ENCODE assay signal across 7 cellular contexts in genomic region chr6:2765896-2766766, GRCh38. TPM values are rescaled to one million over a fixed set of nuclear protein-coding genes. Genes with fewer than 3 reads are reported as not detected.
DNase-seq lines count a peak whose midpoint lies in the region; ATAC-seq, FAIRE-seq and TF ChIP-seq lines count a peak whose summit lies in the region.

No MANE protein-coding gene starts in this region.

- TF ChIP-seq CTCF in transverse colon (IDR thresholded peaks at IDR 0.05): no peak

- WGBS in transverse colon (ENCODE audit: low coverage in 1 of 2), 2 donors: 0% methylated on average over 3 to 62 of the region's 91 CpGs

- peaks cover 56% of the 10 kb centered on the region for H3K79me2 ChIP-seq in Karpas-422 (ENCODE audit: low read length)

- peak overlapping the region; percentile 79 for H3K27ac Mint-ChIP-seq in activated CD4-positive, alpha-beta memory T cell treated with anti-CD3 and anti-CD28 coated beads for 36 hours
- H3K27ac Mint-ChIP-seq in naive thymus-derived CD8-positive, alpha-beta T cell: peak overlapping the region; percentile 54 to 98 (median 90)

- TF ChIP-seq POLR2A in GM12891 (IDR thresholded peaks at IDR 0.05; ENCODE audit: low read depth, low read length) (no peak), erythroblast (IDR thresholded peaks at IDR 0.05; ENCODE audit: low read length) (no peak), transverse colon (IDR thresholded peaks at IDR 0.05) (no peak)

- peak; percentile 65 for FAIRE-seq in GM12891 (lab: Jason Lieb, UNC)

- in situ Hi-C loops in transverse colon (cut with MboI; ENCODE audit: low pct_ligation_motif_present in 1 of 4, low pct_unique_long_range_greater_than_20kb in 1 of 4, low sequenced_read_pairs in 3 of 4): no loop called here

- POLR2A ChIA-PET in activated CD4-positive, alpha-beta memory T cell treated with anti-CD3 and anti-CD28 coated beads for 36 hours (lab: Charles Lee): interaction anchor here (0.8 to 3.5 kb wide), 6 partner anchors 8 to 257 kb away, joined by 3 to 13 read pairs (median 4); partner anchors contain the start of gene SERPINB1
- POLR2A ChIA-PET in naive thymus-derived CD8-positive, alpha-beta T cell (lab: Charles Lee): interaction anchor here (0.5 to 4.4 kb wide), 29 partner anchors 8 to 1369 kb away, joined by 3 to 38 read pairs (median 4); partner anchors contain the start of genes BPHL, ECI2, MYLK4 and NQO2

- no peaks in the 10 kb centered on the region for H3K9me3 ChIP-seq in Karpas-422 (ENCODE audit: low read length)
- H3K9me3 ChIP-seq in transverse colon: no peaks in the 10 kb centered on the region

- H2AFZ ChIP-seq in Karpas-422 (ENCODE audit: low read length): 0 out of 2 replicates have a peak overlapping the region, but pooled peaks have one; percentile 57

- H3K27me3 Mint-ChIP-seq in activated CD4-positive, alpha-beta memory T cell treated with anti-CD3 and anti-CD28 coated beads for 36 hours: no peaks in the 10 kb centered on the region
- H3K27me3 Mint-ChIP-seq in naive thymus-derived CD8-positive, alpha-beta T cell: no peaks in the 10 kb centered on the region

- H3K9ac ChIP-seq in Karpas-422 (ENCODE audit: low read length): peak overlapping the region; percentile 97

- peak; percentile 9 for ATAC-seq in GM21723 (IDR thresholded peaks at IDR 0.05; ENCODE audit: unreplicated experiment)
- ATAC-seq in naive thymus-derived CD8-positive, alpha-beta T cell: no peak

- H3K4me1 Mint-ChIP-seq in activated CD4-positive, alpha-beta memory T cell treated with anti-CD3 and anti-CD28 coated beads for 36 hours (ENCODE audit: low read depth): peaks cover 42% of the 10 kb centered on the region
- H3K4me1 Mint-ChIP-seq in naive thymus-derived CD8-positive, alpha-beta T cell: peaks cover 22 to 56% (median 51%) of the 10 kb centered on the region in 4 donors

- peaks cover 34% of the 10 kb centered on the region for H3K4me1 ChIP-seq in Karpas-422 (ENCODE audit: low read length)
- peaks cover 26 to 50% (median 34%) of the 10 kb centered on the region in 4 donors for H3K4me1 ChIP-seq in transverse colon

- H3K36me3 ChIP-seq in Karpas-422 (ENCODE audit: insufficient read depth, low read length): peaks cover 28% of the 10 kb centered on the region; the same call in 1 of the 2 replicates
- peaks cover 0 to 5% (median under 1%) of the 10 kb centered on the region in 4 donors for H3K36me3 ChIP-seq in transverse colon

- H3K4me3 ChIP-seq in Karpas-422 (ENCODE audit: low read length) (peak overlapping the region; percentile 99), transverse colon (peak overlapping the region; percentile 59 to 96 (median 74))

- no peaks in the 10 kb centered on the region for H3K9me3 Mint-ChIP-seq in activated CD4-positive, alpha-beta memory T cell treated with anti-CD3 and anti-CD28 coated beads for 36 hours
- H3K9me3 Mint-ChIP-seq in naive thymus-derived CD8-positive, alpha-beta T cell: no peaks in the 10 kb centered on the region

- peak overlapping the region; percentile 100 for H3K4me2 ChIP-seq in Karpas-422 (ENCODE audit: low read depth, low read length, poor library complexity, severe bottlenecking)

- no peak for TF ChIP-seq EP300 in transverse colon (IDR thresholded peaks at IDR 0.05; ENCODE audit: low read depth)

- CTCF ChIA-PET in activated CD4-positive, alpha-beta memory T cell treated with anti-CD3 and anti-CD28 coated beads for 36 hours (lab: Charles Lee): interaction anchor here (0.6 to 2.7 kb wide), 16 partner anchors 9 to 224 kb away, joined by 3 to 13 read pairs (median 4); partner anchors contain the start of genes MYLK4 and SERPINB1

- peaks cover 39% of the 10 kb centered on the region for H4K20me1 ChIP-seq in Karpas-422 (ENCODE audit: insufficient read depth, low read depth, low read length)

- H3K27ac ChIP-seq in Karpas-422 (ENCODE audit: low read length) (peak overlapping the region; percentile 70), transverse colon (peak overlapping the region; percentile 94 to 100 (median 98))

- intact Hi-C loops in activated CD4-positive, alpha-beta memory T cell treated with anti-CD3 and anti-CD28 coated beads for 36 hours (cut with micrococcal nuclease): loop anchor here (1.0 to 10.0 kb wide), 7 partner anchors 27 to 1369 kb away; partner anchors contain the start of genes ECI2, RIPK1, SERPINB1 and SERPINB9
- intact Hi-C loops in transverse colon (cut with DNase I; ENCODE audit: low total_unique reads): no loop called here

- DNase-seq in GM12891 (ENCODE audit: insufficient read length, low spot score) (peak; percentile 49), Karpas-422 (peak; percentile 73), erythroblast (lab: John Stamatoyannopoulos, UW) (peak; percentile 82 to 87), transverse colon (peak; percentile 56)
- DNase-seq in activated CD4-positive, alpha-beta memory T cell treated with anti-CD3 and anti-CD28 coated beads for 36 hours: peak; percentile 55
- peak in 2 of 10 donors; percentile 32 to 63 for DNase-seq in naive thymus-derived CD8-positive, alpha-beta T cell

- H3K4me3 Mint-ChIP-seq in activated CD4-positive, alpha-beta memory T cell treated with anti-CD3 and anti-CD28 coated beads for 36 hours: peak overlapping the region; percentile 92
- H3K4me3 Mint-ChIP-seq in naive thymus-derived CD8-positive, alpha-beta T cell: peak overlapping the region; percentile 84 to 95 (median 90)

- H3K27me3 ChIP-seq in Karpas-422 (ENCODE audit: low read length) (no peaks in the 10 kb centered on the region), transverse colon (no peaks in the 10 kb centered on the region)

- H3K36me3 Mint-ChIP-seq in activated CD4-positive, alpha-beta memory T cell treated with anti-CD3 and anti-CD28 coated beads for 36 hours: peaks cover 17% of the 10 kb centered on the region
- peaks cover 0 to 17% (median 3%) of the 10 kb centered on the region in 3 donors for H3K36me3 Mint-ChIP-seq in naive thymus-derived CD8-positive, alpha-beta T cell

- H3K9me2 ChIP-seq in Karpas-422 (replicated peaks; ENCODE audit: insufficient read depth, low read length): no peaks in the 10 kb centered on the region

TF ChIP-seq in GM12891, 5 proteins besides CTCF, POLR2A, EP300 and RAD21:
- TF ChIP-seq POLR2AphosphoS5 (IDR thresholded peaks at IDR 0.05; ENCODE audit: low read depth, low read length) (no peak), PAX5 (IDR thresholded peaks at IDR 0.05; ENCODE audit: insufficient read depth, low read length, severe bottlenecking) (no peak), POU2F2 (IDR thresholded peaks at IDR 0.05; ENCODE audit: low read depth, low read length) (no peak), SPI1 (IDR thresholded peaks at IDR 0.05; ENCODE audit: low read depth, low read length) (no peak), TAF1 (IDR thresholded peaks at IDR 0.05; ENCODE audit: low read depth, low read length) (no peak)

RNA-seq across cellular contexts. Expression of gene WRNIP1, which starts 0.9 kb away (rescaled TPM):
- 16.3 TPM for polyA plus RNA-seq in GM12891 (2012; ENCODE audit: low read depth, missing spikeins)
- 47.9 and 80.2 TPM in 2 replicates for total RNA-seq in Karpas-422 (2014; rRNA removed; shearing (Covaris generic); ENCODE audit: low replicate concordance)
- total RNA-seq in activated CD4-positive, alpha-beta memory T cell treated with anti-CD3 and anti-CD28 coated beads for 36 hours: 10 to 100 TPM; 32.7 to 32.8 TPM
- 10 to 100 TPM; 42.0 to 42.8 TPM for total RNA-seq in naive thymus-derived CD8-positive, alpha-beta T cell
- 10 to 100 TPM; 33.1 to 61.0 (median 36.3) TPM for polyA plus RNA-seq in naive thymus-derived CD8-positive, alpha-beta T cell
- total RNA-seq in transverse colon: 100 to 1,000 TPM in 1 of 4 donors, 10 to 100 TPM in 3; 58.3 to 105 (median 65.8) TPM

RNA-seq across cellular contexts. Expression of gene MYLK4, which starts 15.4 kb away (rescaled TPM):
- polyA plus RNA-seq in GM12891 (2012; ENCODE audit: low read depth, missing spikeins): 0.04 TPM
- 0.07 and 0.78 TPM in 2 replicates for total RNA-seq in Karpas-422 (2014; rRNA removed; shearing (Covaris generic); ENCODE audit: low replicate concordance)
- total RNA-seq in activated CD4-positive, alpha-beta memory T cell treated with anti-CD3 and anti-CD28 coated beads for 36 hours: under 1 TPM; 0.05 to 0.07 TPM
- total RNA-seq in naive thymus-derived CD8-positive, alpha-beta T cell: 1 to 10 TPM in 1 of 2 experiments, under 1 TPM in 1; 0.94 to 1.3 TPM
- under 1 TPM; 0.02 to 0.37 (median 0.14) TPM for polyA plus RNA-seq in naive thymus-derived CD8-positive, alpha-beta T cell
- under 1 TPM; 0.41 to 0.79 (median 0.67) TPM for total RNA-seq in transverse colon
